5 cellular contexts compared by ENCODE assay signal in the genomic region with DNA sequence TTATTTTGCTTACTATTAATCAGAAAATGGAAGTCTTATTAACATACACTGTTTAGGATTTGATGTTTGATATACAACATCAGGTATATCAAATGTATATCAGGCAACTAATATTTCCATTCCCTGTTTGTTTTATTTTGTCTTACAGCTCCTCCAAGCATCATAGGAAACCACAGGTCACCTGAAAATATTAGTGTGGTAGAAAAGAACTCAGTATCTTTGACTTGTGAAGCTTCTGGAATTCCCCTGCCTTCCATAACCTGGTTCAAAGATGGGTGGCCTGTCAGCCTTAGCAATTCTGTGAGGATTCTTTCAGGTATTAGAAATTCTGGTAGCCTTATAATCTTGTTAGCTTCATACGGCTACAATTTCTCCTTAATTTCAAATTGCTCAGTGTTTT.
"Had no signal": no experiment of that assay in that cellular context is flagged by ENCODE, and none has a peak within 500 bp of the region (broad histone marks: within the 10 kb centered on the region; RNA-seq: fewer than 3 reads in every experiment).

No MANE protein-coding gene starts in this region.

- H2AFZ ChIP-seq: GM23338 had no signal

- ATAC-seq: GM23338 had no signal

- H3K4me3 Mint-ChIP-seq: GM23338, H9, IgD-negative memory B cell had no signal

- H3K36me3 Mint-ChIP-seq: IgD-negative memory B cell had no signal

- H3K27ac Mint-ChIP-seq: GM23338, H9, IgD-negative memory B cell had no signal

- H3K4me2 ChIP-seq: GM23338 had no signal

- H3K4me1 Mint-ChIP-seq: GM23338, H9 had no signal

- DNase-seq: H9, HCEC 1CT, KBM-7 had no signal

- H3K4me3 ChIP-seq: GM23338 had no signal

- H3K9me3 Mint-ChIP-seq: GM23338, H9, IgD-negative memory B cell had no signal

- H3K27me3 Mint-ChIP-seq: IgD-negative memory B cell had no signal
